29 cellular contexts compared by ENCODE assay signal in the genomic region with DNA sequence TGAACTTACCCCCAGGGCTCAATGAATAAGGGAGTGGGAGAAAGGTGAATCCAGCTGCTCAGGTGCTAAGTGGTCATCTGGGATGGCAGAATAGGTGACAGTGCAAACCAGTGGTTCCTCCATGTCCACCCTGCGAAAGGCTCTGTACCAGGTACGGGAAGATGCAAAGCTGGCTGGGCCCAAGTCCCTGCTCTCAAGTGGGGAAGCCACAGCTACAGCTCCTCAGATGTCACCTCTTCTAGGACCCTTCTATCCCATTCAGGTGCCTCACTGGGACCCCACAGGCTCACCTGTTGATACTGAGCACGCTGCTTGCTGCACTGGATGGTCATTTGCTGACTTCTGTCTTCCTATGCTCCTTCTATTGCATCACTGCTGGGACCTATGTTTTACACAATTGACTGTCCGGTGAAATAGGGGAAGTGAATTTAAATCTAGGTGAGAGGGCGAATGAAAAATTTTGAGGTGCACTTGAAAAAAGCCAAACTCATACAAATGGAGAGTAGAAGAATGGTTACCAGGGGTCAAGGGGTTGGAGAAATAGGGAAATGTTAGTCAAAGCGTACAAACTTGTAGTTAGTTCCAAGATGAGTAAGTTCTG.
"Had no signal": no experiment of that assay in that cellular context is flagged by ENCODE, and none has a peak within 500 bp of the region (broad histone marks: within the 10 kb centered on the region; RNA-seq: fewer than 3 reads in every experiment).

No MANE protein-coding gene starts in this region.

- H3K4me3 Mint-ChIP-seq: activated B cell treated with CpG ODN at 0.5 μM for 24 hours; activated CD4-positive, alpha-beta memory T cell treated with anti-CD3 and anti-CD28 coated beads, Interleukin-2, amount 10 ng/mL, durations not matched to agents 7 days and 5 days; activated naive CD4-positive, alpha-beta T cell treated with anti-CD3 and anti-CD28 coated beads, Interleukin-2, amount 50 U/mL, for 24 hours; brain; central memory CD8-positive, alpha-beta T cell; T-helper 17 cell had no signal

- H3K27me3 ChIP-seq: SJSA1 had no signal

- H3K4me1 ChIP-seq: SJSA1 had no signal

- H3K36me3 ChIP-seq: SJSA1 had no signal

- H3K4me3 ChIP-seq: SJSA1 had no signal

- H3K27me3 Mint-ChIP-seq: activated naive CD4-positive, alpha-beta T cell treated with anti-CD3 and anti-CD28 coated beads, Interleukin-2, amount 50 U/mL, for 24 hours had no signal

- H3K9me3 Mint-ChIP-seq: activated CD4-positive, alpha-beta memory T cell treated with anti-CD3 and anti-CD28 coated beads, Interleukin-2, amount 10 ng/mL, durations not matched to agents 7 days and 5 days; activated naive CD4-positive, alpha-beta T cell treated with anti-CD3 and anti-CD28 coated beads, Interleukin-2, amount 50 U/mL, for 24 hours; central memory CD8-positive, alpha-beta T cell had no signal

- H3K9me3 ChIP-seq: SJSA1 had no signal

- H3K36me3 Mint-ChIP-seq: activated naive CD4-positive, alpha-beta T cell treated with anti-CD3 and anti-CD28 coated beads, Interleukin-2, amount 50 U/mL, for 24 hours; brain had no signal

- H3K27ac Mint-ChIP-seq: activated B cell treated with CpG ODN at 0.5 μM for 24 hours; activated CD4-positive, alpha-beta memory T cell treated with anti-CD3 and anti-CD28 coated beads, Interleukin-2, amount 10 ng/mL, durations not matched to agents 7 days and 5 days; activated naive CD4-positive, alpha-beta T cell treated with anti-CD3 and anti-CD28 coated beads, Interleukin-2, amount 50 U/mL, for 24 hours; brain; T-helper 17 cell had no signal

- H3K4me1 Mint-ChIP-seq: activated B cell treated with CpG ODN at 0.5 μM for 24 hours had no signal

- DNase-seq: activated B cell treated with CpG ODN at 0.5 μM for 24 hours; activated CD4-positive, alpha-beta memory T cell treated with anti-CD3 and anti-CD28 coated beads, Interleukin-2, amount 10 ng/mL, durations not matched to agents 7 days and 5 days; activated CD4-positive, alpha-beta T cell treated with anti-CD3 and anti-CD28 coated beads for 1 hour; activated CD4-positive, alpha-beta T cell treated with anti-CD3 and anti-CD28 coated beads, Interleukin-2, amount 50 U/mL, for 1 hour; activated CD8-positive, alpha-beta memory T cell treated with anti-CD3 and anti-CD28 coated beads, Interleukin-2, amount 50 U/mL, for 48 hours; activated T-cell treated with anti-CD3 and anti-CD28 coated beads, Interleukin-2, amount 50 U/mL, for 1 hour; amygdala; Kasumi-1; KBM-7; NCI-H1092 treated with DMSO at 0.1 percent for 48 hours; NCI-H1417 treated with DMSO at 0.1 percent for 48 hours; NCI-H1694; NCI-H2029; NCI-H2107; NCI-H2171 treated with DMSO at 0.1 percent for 48 hours; NCI-H345; NCI-H510A; NCI-H526 treated with DMSO at 0.1 percent for 48 hours; NCI-H82; NK-92 treated with Interleukin-12 subunit alpha and Interleukin-12 subunit beta, amount 100 ng/mL, for 24 hours; PC-3; SHP77; T-helper 17 cell; T-helper 9 cell had no signal

- ATAC-seq: PC-3, SK-N-SH treated with all-trans-retinoic acid at 6 μM for 48 hours, T-helper 17 cell had no signal

- H3K27ac ChIP-seq: SJSA1 had no signal
